Comparison of ENCODE assay signal across 16 cellular contexts in the genomic region with DNA sequence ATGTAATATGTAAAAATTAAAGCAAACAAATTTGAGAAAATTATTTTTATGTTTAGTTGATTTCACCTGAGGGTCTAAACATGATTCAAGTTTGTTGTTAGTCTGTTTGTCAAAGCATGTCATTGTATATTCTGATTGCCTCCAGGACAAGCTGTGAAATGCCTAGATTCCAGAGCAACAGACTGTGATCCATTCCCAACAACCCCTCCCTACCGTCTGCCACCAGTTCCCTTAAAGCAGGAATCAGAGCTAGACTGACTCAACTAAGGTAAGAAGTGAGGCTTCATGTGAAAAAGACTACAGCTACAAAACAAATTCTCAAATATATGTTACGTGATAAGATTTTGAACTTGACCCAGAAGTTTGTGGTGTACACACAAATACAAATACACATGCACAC.
DNase-seq lines count a peak whose midpoint lies in the region; ATAC-seq, FAIRE-seq and TF ChIP-seq lines count a peak whose summit lies in the region.
"Had no signal": no experiment of that assay in that cellular context is flagged by ENCODE, and none has a peak within 500 bp of the region (broad histone marks: within the 10 kb centered on the region; RNA-seq: fewer than 3 reads in every experiment).

No MANE protein-coding gene starts in this region.

- H4K20me1 ChIP-seq in hepatocyte (ENCODE audit: insufficient read depth, poor library complexity, severe bottlenecking): no peaks in the 10 kb centered on the region

- CTCF ChIA-PET in naive thymus-derived CD4-positive, alpha-beta T cell (lab: Charles Lee): no interaction called here

- no peak overlapping the region for H2AFZ ChIP-seq in hepatocyte

- H3K36me3 Mint-ChIP-seq in naive thymus-derived CD4-positive, alpha-beta T cell: no peaks in the 10 kb centered on the region

- no peaks in the 10 kb centered on the region for H3K9me2 ChIP-seq in hepatocyte (replicated peaks; ENCODE audit: insufficient read depth)

- H3K4me3 ChIP-seq in bronchial epithelial cell (ENCODE audit: low read depth, low read length) (no peak overlapping the region), hepatocyte (no peak overlapping the region)
- H3K4me3 ChIP-seq in naive thymus-derived CD4-positive, alpha-beta T cell (ENCODE audit: low read length): no peak overlapping the region

- POLR2A ChIA-PET in naive thymus-derived CD4-positive, alpha-beta T cell (lab: Charles Lee): no interaction called here

- no peaks in the 10 kb centered on the region for H3K4me1 ChIP-seq in naive thymus-derived CD4-positive, alpha-beta T cell (ENCODE audit: control insufficient read depth in 2 of 2, insufficient read depth in 2 of 2, low read length in 2 of 2)
- H3K4me1 ChIP-seq in hepatocyte (ENCODE audit: insufficient read depth): no peaks in the 10 kb centered on the region

- H3K79me2 ChIP-seq in hepatocyte: no peaks in the 10 kb centered on the region

- no peaks in the 10 kb centered on the region for H3K4me1 Mint-ChIP-seq in naive thymus-derived CD4-positive, alpha-beta T cell
- H3K4me1 Mint-ChIP-seq: B cell had no signal

- TF ChIP-seq CTCF in bronchial epithelial cell (IDR thresholded peaks at IDR 0.05; ENCODE audit: insufficient read depth, low read length, severe bottlenecking): no peak
- TF ChIP-seq CTCF in hepatocyte (IDR thresholded peaks at IDR 0.05; ENCODE audit: poor library complexity): no peak

- intact Hi-C loops in naive thymus-derived CD4-positive, alpha-beta T cell (cut with micrococcal nuclease): no loop called here

- WGBS in hepatocyte (ENCODE audit: low lambda C conversion rate, missing lambda C conversion rate): 76% methylated on average over 2 of the region's 2 CpGs

- H3K4me2 ChIP-seq in hepatocyte: no peak overlapping the region

- ATAC-seq in HG02981 (IDR thresholded peaks at IDR 0.05; ENCODE audit: unreplicated experiment): no peak
- no peak for ATAC-seq in naive thymus-derived CD4-positive, alpha-beta T cell
- ATAC-seq: HCT116 had no signal

- no peak overlapping the region for H3K27ac Mint-ChIP-seq in naive thymus-derived CD4-positive, alpha-beta T cell
- H3K27ac Mint-ChIP-seq: B cell; CD4-positive, alpha-beta T cell had no signal

- H3K9me3 Mint-ChIP-seq in naive thymus-derived CD4-positive, alpha-beta T cell: peaks cover 0 to 4% (median 0%) of the 10 kb centered on the region in 11 donors
- H3K9me3 Mint-ChIP-seq: CD4-positive, alpha-beta T cell had no signal

- H3K27me3 ChIP-seq in bronchial epithelial cell (ENCODE audit: control insufficient read depth, insufficient read depth, low read length) (no peaks in the 10 kb centered on the region), hepatocyte (no peaks in the 10 kb centered on the region)
- H3K27me3 ChIP-seq in naive thymus-derived CD4-positive, alpha-beta T cell (ENCODE audit: control insufficient read depth in 2 of 2, insufficient read depth in 2 of 2, low read length in 2 of 2): no peaks in the 10 kb centered on the region

- no peak overlapping the region for H3K27ac ChIP-seq in naive thymus-derived CD4-positive, alpha-beta T cell (ENCODE audit: low read depth, low read length)
- no peak overlapping the region for H3K27ac ChIP-seq in hepatocyte
- H3K27ac ChIP-seq: HL-60 had no signal

- no peaks in the 10 kb centered on the region for H3K9me3 ChIP-seq in naive thymus-derived CD4-positive, alpha-beta T cell (ENCODE audit: control insufficient read depth in 2 of 3, low read length in 3 of 3)
- no peaks in the 10 kb centered on the region for H3K9me3 ChIP-seq in hepatocyte (ENCODE audit: low read depth)

- peaks cover 0 to 8% (median 0%) of the 10 kb centered on the region in 5 donors for H3K27me3 Mint-ChIP-seq in naive thymus-derived CD4-positive, alpha-beta T cell
- H3K27me3 Mint-ChIP-seq: B cell; CD4-positive, alpha-beta T cell had no signal

- no peak overlapping the region for H3K4me3 Mint-ChIP-seq in naive thymus-derived CD4-positive, alpha-beta T cell
- H3K4me3 Mint-ChIP-seq: B cell; CD4-positive, alpha-beta T cell had no signal

- DNase-seq in NCI-H2171 treated with DMSO at 0.1 percent for 48 hours (lab: John Stamatoyannopoulos, UW): peak; percentile 66
- no peak for DNase-seq in NCI-H2171 (lab: John Stamatoyannopoulos, UW)
- DNase-seq in bronchial epithelial cell (ENCODE audit: low read depth): peak; percentile 25
- DNase-seq in iPS-NIHi7 (ENCODE audit: extremely low spot score): peak; percentile 15
- no peak for DNase-seq in naive thymus-derived CD4-positive, alpha-beta T cell
- no peak for DNase-seq in hepatocyte (ENCODE audit: low spot score)
- DNase-seq: 8988T; C1 segment of cervical spinal cord; CD4-positive, alpha-beta T cell; DND-41; GF-D8 had no signal

- no peak for FAIRE-seq in bronchial epithelial cell (lab: Jason Lieb, UNC)
- FAIRE-seq: H54 had no signal

- H3K36me3 ChIP-seq in bronchial epithelial cell (ENCODE audit: control insufficient read depth, insufficient read depth, low read length) (no peaks in the 10 kb centered on the region), hepatocyte (replicated peaks; ENCODE audit: insufficient read depth, low read depth) (no peaks in the 10 kb centered on the region)
- H3K36me3 ChIP-seq in naive thymus-derived CD4-positive, alpha-beta T cell (ENCODE audit: control insufficient read depth in 2 of 3, insufficient read depth in 3 of 3, low read length in 3 of 3): no peaks in the 10 kb centered on the region

Comparison
In these comparisons a context has a peak if more than half of its experiments do, and no peak if none do; other contexts are left out.
1. DNase-seq: peak in NCI-H2171 treated with DMSO at 0.1 percent for 48 hours (single experiment), bronchial epithelial cell (single experiment) and iPS-NIHi7 (single experiment); none in NCI-H2171 (single experiment), naive thymus-derived CD4-positive, alpha-beta T cell (0 of 9) and hepatocyte (single experiment).